In the genomic region with DNA sequence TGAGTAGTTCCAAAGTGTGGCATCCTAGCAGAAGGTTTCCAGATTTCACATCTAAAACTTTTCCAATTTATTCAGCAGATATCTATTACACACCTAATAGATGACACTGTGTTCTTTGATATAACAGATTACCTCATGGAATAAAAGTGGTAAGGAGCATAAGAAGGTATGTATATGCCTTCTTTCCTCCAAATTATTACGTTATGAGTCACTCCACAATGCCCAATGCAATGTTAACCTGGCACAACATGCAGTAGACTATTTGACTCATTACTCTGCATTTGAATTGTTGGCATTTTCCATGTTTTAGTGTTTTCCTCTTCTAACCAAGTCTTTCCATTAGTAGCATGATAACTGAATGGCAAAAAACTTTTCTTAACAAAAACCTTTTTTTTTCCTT, we compare ENCODE assay signal across 21 cellular contexts.
DNase-seq lines count a peak whose midpoint lies in the region; ATAC-seq and TF ChIP-seq lines count a peak whose summit lies in the region.
"Had no signal": no experiment of that assay in that cellular context is flagged by ENCODE, and none has a peak within 500 bp of the region (broad histone marks: within the 10 kb centered on the region; RNA-seq: fewer than 3 reads in every experiment).

No MANE protein-coding gene starts in this region.

- intact Hi-C loops in head of caudate nucleus (cut with DNase I), result no loop called here

- no peak for TF ChIP-seq EP300 in SK-N-SH (IDR thresholded peaks at IDR 0.05; ENCODE audit: borderline replicate concordance in 1 of 2, low read depth in 1 of 2, low read length in 1 of 2)

- H3K9me3 ChIP-seq in SK-N-SH, result no peaks in the 10 kb centered on the region
- H3K9me3 ChIP-seq in Karpas-422 (ENCODE audit: low read length), result peaks cover 26% of the 10 kb centered on the region
- H3K9me3 ChIP-seq: heart right ventricle, neutrophil, SJSA1, suprapubic skin had no signal

- H2AFZ ChIP-seq in SK-N-SH (ENCODE audit: low read depth) (no peak overlapping the region), Karpas-422 (ENCODE audit: low read length) (no peak overlapping the region)

- POLR2A ChIA-PET in SK-N-SH (lab: Yijun Ruan, JAX), result no interaction called here

- no peaks in the 10 kb centered on the region for H3K9me2 ChIP-seq in SK-N-SH
- no peaks in the 10 kb centered on the region for H3K9me2 ChIP-seq in Karpas-422 (replicated peaks; ENCODE audit: insufficient read depth, low read length)

- H3K4me1 ChIP-seq in SK-N-SH (ENCODE audit: control insufficient read depth in 1 of 2, insufficient read depth in 2 of 2, low read depth in 1 of 2, low read length in 1 of 2) (no peaks in the 10 kb centered on the region; a peak in 1 of 4 replicates), Karpas-422 (ENCODE audit: low read length) (no peaks in the 10 kb centered on the region)
- H3K4me1 ChIP-seq: heart right ventricle, SJSA1, suprapubic skin had no signal

- H3F3A ChIP-seq in SK-N-SH (replicated peaks; ENCODE audit: insufficient read depth), result no peaks in the 10 kb centered on the region

- H3K9ac ChIP-seq in SK-N-SH, result no peak overlapping the region
- no peak overlapping the region for H3K9ac ChIP-seq in Karpas-422 (ENCODE audit: low read length)

- H3K27me3 ChIP-seq in SK-N-SH (ENCODE audit: insufficient read depth) (no peaks in the 10 kb centered on the region), Karpas-422 (ENCODE audit: low read length) (no peaks in the 10 kb centered on the region)
- H3K27me3 ChIP-seq: heart right ventricle, neutrophil, SJSA1, suprapubic skin had no signal

- H3K4me2 ChIP-seq in SK-N-SH, result no peak overlapping the region
- H3K4me2 ChIP-seq in Karpas-422 (ENCODE audit: low read depth, low read length, poor library complexity, severe bottlenecking), result no peak overlapping the region

- H3K27ac ChIP-seq in SK-N-SH (ENCODE audit: low read depth in 2 of 2, low read length in 1 of 2), result no peak overlapping the region
- no peak overlapping the region for H3K27ac ChIP-seq in Karpas-422 (ENCODE audit: low read length)
- H3K27ac ChIP-seq: heart right ventricle, neutrophil, SJSA1, suprapubic skin had no signal

- H3K79me2 ChIP-seq in SK-N-SH (ENCODE audit: insufficient read depth) (no peaks in the 10 kb centered on the region), Karpas-422 (ENCODE audit: low read length) (no peaks in the 10 kb centered on the region)

- peak; percentile 67 for DNase-seq in ELR (ENCODE audit: low read depth)
- DNase-seq in SK-N-SH, result no peak
- DNase-seq in epithelial cell of esophagus (ENCODE audit: low read depth), result peak; percentile 87
- peak; percentile 78 for DNase-seq in renal cortical epithelial cell (ENCODE audit: low read depth)
- DNase-seq in head of caudate nucleus, result no peak
- DNase-seq in Karpas-422, result no peak
- DNase-seq in NCI-H187 (lab: John Stamatoyannopoulos, UW), result no peak
- DNase-seq: activated B cell treated with CpG ODN at 0.5 μM for 24 hours; activated CD4-positive, alpha-beta memory T cell treated with anti-CD3 and anti-CD28 coated beads, Interleukin-2, amount 10 ng/mL, durations not matched to agents 7 days and 5 days; activated naive CD4-positive, alpha-beta T cell treated with Interleukin-2 at 50 U/mL for 16 hours; effector memory CD4-positive, alpha-beta T cell; GDM1; heart right ventricle; NCI-H1694 treated with DMSO at 0.1 percent for 48 hours; retina; stimulated activated CD4-positive, alpha-beta T cell treated with anti-CD3 and anti-CD28 coated beads, Interleukin-15, amount 100 ng/mL, for 24 hours had no signal

- H4K20me1 ChIP-seq in SK-N-SH (ENCODE audit: insufficient read depth), result no peaks in the 10 kb centered on the region
- no peaks in the 10 kb centered on the region for H4K20me1 ChIP-seq in Karpas-422 (ENCODE audit: insufficient read depth, low read depth, low read length)

- H3K36me3 ChIP-seq in SK-N-SH (replicated peaks in 1 of 2; ENCODE audit: control insufficient read depth in 1 of 2, insufficient read depth in 2 of 2, low read length in 1 of 2), result no peaks in the 10 kb centered on the region
- H3K36me3 ChIP-seq in Karpas-422 (ENCODE audit: insufficient read depth, low read length), result no peaks in the 10 kb centered on the region
- H3K36me3 ChIP-seq: neutrophil, SJSA1, suprapubic skin had no signal

- 6% methylated on average over 1 of the region's 1 CpG for WGBS in SK-N-SH (ENCODE audit: low lambda C conversion rate)

- CTCF ChIA-PET in SK-N-SH (lab: Yijun Ruan, JAX), result interaction anchor here (0.7 kb wide), 1 partner anchor 895 kb away, joined by 3 read pairs; no protein-coding TSS in a partner anchor

- no peak for TF ChIP-seq CTCF in SK-N-SH (IDR thresholded peaks at IDR 0.05)
- TF ChIP-seq CTCF in epithelial cell of esophagus (IDR thresholded peaks at IDR 0.05; ENCODE audit: insufficient read depth, low read depth, low read length, missing control alignments), result no peak

- no peak overlapping the region for H3K4me3 ChIP-seq in SK-N-SH (ENCODE audit: low read depth in 2 of 2, low read length in 1 of 2)
- no peak overlapping the region for H3K4me3 ChIP-seq in epithelial cell of esophagus (ENCODE audit: low read length)
- no peak overlapping the region for H3K4me3 ChIP-seq in Karpas-422 (ENCODE audit: low read length)
- H3K4me3 ChIP-seq: heart right ventricle, lung, SJSA1, suprapubic skin had no signal

- ATAC-seq in GM19467 (IDR thresholded peaks at IDR 0.05; ENCODE audit: unreplicated experiment), result no peak
- ATAC-seq: heart right ventricle had no signal

- TF ChIP-seq RAD21 in SK-N-SH (IDR thresholded peaks at IDR 0.05; ENCODE audit: low read length), result no peak

TF ChIP-seq in SK-N-SH, 30 proteins besides CTCF, POLR2A, EP300 and RAD21:
- TF ChIP-seq FOXM1 (IDR thresholded peaks at IDR 0.05; ENCODE audit: low read depth), result no peak
- no peak for TF ChIP-seq TAF1 (IDR thresholded peaks at IDR 0.05; ENCODE audit: borderline replicate concordance, low read depth, low read length)
- no peak for TF ChIP-seq YY1 (IDR thresholded peaks at IDR 0.05; ENCODE audit: low read depth)
- TF ChIP-seq FOSL2 (IDR thresholded peaks at IDR 0.05; ENCODE audit: borderline replicate concordance, low read depth), result peak; percentile 32; the same call in 1 of the 2 replicates
- TF ChIP-seq JUND (IDR thresholded peaks at IDR 0.05), result peak; percentile 18; the same call in 1 of the 2 replicates
- TF ChIP-seq, protein P1, sequence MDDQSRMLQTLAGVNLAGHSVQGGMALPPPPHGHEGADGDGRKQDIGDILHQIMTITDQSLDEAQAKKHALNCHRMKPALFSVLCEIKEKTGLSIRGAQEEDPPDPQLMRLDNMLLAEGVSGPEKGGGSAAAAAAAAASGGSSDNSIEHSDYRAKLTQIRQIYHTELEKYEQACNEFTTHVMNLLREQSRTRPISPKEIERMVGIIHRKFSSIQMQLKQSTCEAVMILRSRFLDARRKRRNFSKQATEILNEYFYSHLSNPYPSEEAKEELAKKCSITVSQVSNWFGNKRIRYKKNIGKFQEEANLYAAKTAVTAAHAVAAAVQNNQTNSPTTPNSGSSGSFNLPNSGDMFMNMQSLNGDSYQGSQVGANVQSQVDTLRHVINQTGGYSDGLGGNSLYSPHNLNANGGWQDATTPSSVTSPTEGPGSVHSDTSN (IDR thresholded peaks at IDR 0.05), result no peak
TF ChIP-seq in SK-N-SH: peak in this region for 2.

Comparison
In these comparisons a context has a peak if more than half of its experiments do, and no peak if none do; other contexts are left out.
1. DNase-seq: peak in ELR (single experiment), epithelial cell of esophagus (single experiment) and renal cortical epithelial cell (single experiment); none in SK-N-SH (single experiment), head of caudate nucleus (0 of 42), Karpas-422 (single experiment) and NCI-H187 (0 of 2).